Comparison of ENCODE assay signal across 29 cellular contexts in the genomic region with DNA sequence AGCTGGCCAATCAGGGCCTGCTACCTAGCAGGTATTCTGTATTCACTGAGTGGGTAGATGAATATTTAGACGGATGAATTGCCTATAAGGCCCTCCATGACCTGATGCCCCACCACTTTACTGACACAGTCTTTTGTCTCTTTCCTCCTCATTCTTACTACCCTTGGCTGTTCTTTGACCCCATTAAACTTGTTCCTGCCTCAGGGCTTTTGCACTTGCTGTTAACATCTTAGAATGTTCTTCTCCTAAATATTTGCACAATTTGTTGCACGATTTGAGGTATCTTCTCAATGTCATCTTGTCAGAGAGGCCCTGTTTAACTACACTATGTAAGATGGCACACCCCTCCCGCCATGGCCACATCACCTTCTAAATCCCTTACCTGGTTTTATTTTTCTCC. TPM values are rescaled to one million over a fixed set of nuclear protein-coding genes. Genes with fewer than 3 reads are reported as not detected.
"Had no signal": no experiment of that assay in that cellular context is flagged by ENCODE, and none has a peak within 500 bp of the region (broad histone marks: within the 10 kb centered on the region; RNA-seq: fewer than 3 reads in every experiment).

No MANE protein-coding gene starts in this region.

- FAIRE-seq: astrocyte, bronchial epithelial cell had no signal

- H3K27me3 ChIP-seq: brain microvascular endothelial cell, esophagus squamous epithelium, gastroesophageal sphincter had no signal

- H3K4me3 ChIP-seq: coronary artery, esophagus squamous epithelium, gastroesophageal sphincter, heart right ventricle had no signal

- H3K9me3 Mint-ChIP-seq: activated CD4-positive, alpha-beta memory T cell treated with anti-CD3 and anti-CD28 coated beads, Interleukin-2, amount 10 ng/mL, durations not matched to agents 7 days and 5 days; activated T-cell treated with anti-CD3 and anti-CD28 coated beads, Interleukin-2, amount 50 U/mL, for 4 hours; activated T-helper 17 cell treated with anti-CD3 and anti-CD28 coated beads, Interleukin-2, amount 50 U/mL, for 72 hours; central memory CD8-positive, alpha-beta T cell; effector memory CD8-positive, alpha-beta T cell had no signal

- H3K9me3 ChIP-seq: esophagus squamous epithelium, gastroesophageal sphincter, heart right ventricle had no signal

- H3K4me3 Mint-ChIP-seq: activated CD4-positive, alpha-beta memory T cell treated with anti-CD3 and anti-CD28 coated beads, Interleukin-2, amount 10 ng/mL, durations not matched to agents 7 days and 5 days; activated CD4-positive, alpha-beta T cell treated with anti-CD3 and anti-CD28 coated beads for 36 hours; activated CD4-positive, alpha-beta T cell treated with anti-CD3 and anti-CD28 coated beads, Interleukin-2, amount 10 ng/mL, durations not matched to agents 24 days and 14 days; activated naive CD8-positive, alpha-beta T cell; activated T-cell treated with anti-CD3 and anti-CD28 coated beads, Interleukin-2, amount 50 U/mL, for 4 hours; activated T-helper 17 cell treated with anti-CD3 and anti-CD28 coated beads, Interleukin-2, amount 50 U/mL, for 72 hours; central memory CD8-positive, alpha-beta T cell; effector memory CD8-positive, alpha-beta T cell had no signal

- H3K27ac Mint-ChIP-seq: activated CD4-positive, alpha-beta memory T cell treated with anti-CD3 and anti-CD28 coated beads, Interleukin-2, amount 10 ng/mL, durations not matched to agents 7 days and 5 days; activated CD4-positive, alpha-beta T cell treated with anti-CD3 and anti-CD28 coated beads for 36 hours; activated CD4-positive, alpha-beta T cell treated with anti-CD3 and anti-CD28 coated beads, Interleukin-2, amount 10 ng/mL, durations not matched to agents 24 days and 14 days; activated naive CD8-positive, alpha-beta T cell; activated T-helper 17 cell treated with anti-CD3 and anti-CD28 coated beads, Interleukin-2, amount 50 U/mL, for 72 hours had no signal

- H3K36me3 Mint-ChIP-seq: activated naive CD8-positive, alpha-beta T cell had no signal

- H3K27me3 Mint-ChIP-seq: activated CD4-positive, alpha-beta T cell treated with anti-CD3 and anti-CD28 coated beads for 36 hours; activated naive CD8-positive, alpha-beta T cell; activated T-helper 17 cell treated with anti-CD3 and anti-CD28 coated beads, Interleukin-2, amount 50 U/mL, for 72 hours; central memory CD8-positive, alpha-beta T cell; effector memory CD8-positive, alpha-beta T cell had no signal

- H3K27ac ChIP-seq: brain microvascular endothelial cell, coronary artery, epithelial cell of prostate, esophagus squamous epithelium, gastroesophageal sphincter, heart right ventricle had no signal

- DNase-seq: activated CD4-positive, alpha-beta memory T cell treated with anti-CD3 and anti-CD28 coated beads, Interleukin-2, amount 10 ng/mL, durations not matched to agents 7 days and 5 days; activated CD4-positive, alpha-beta T cell treated with anti-CD3 and anti-CD28 coated beads for 36 hours; activated CD4-positive, alpha-beta T cell treated with anti-CD3 and anti-CD28 coated beads, Interleukin-2, amount 10 ng/mL, durations not matched to agents 24 days and 14 days; activated CD4-positive, CD25-positive, alpha-beta regulatory T cell; activated CD4-positive, CD25-positive, alpha-beta regulatory T cell treated with anti-CD3 and anti-CD28 coated beads, Interleukin-2, amount 50 U/mL, for 72 hours; activated effector memory CD4-positive, alpha-beta T cell treated with Interleukin-2 at 50 U/mL for 16 hours; activated gamma-delta T cell treated with Interleukin-2 at 50 U/mL for 16 hours; activated naive CD4-positive, alpha-beta T cell treated with anti-CD3 and anti-CD28 coated beads, Interleukin-2, amount 50 U/mL, for 16 hours; activated naive CD4-positive, alpha-beta T cell treated with Interleukin-2 at 50 U/mL for 16 hours; activated T-cell treated with anti-CD3 and anti-CD28 coated beads, Interleukin-2, amount 50 U/mL, for 4 hours; amniotic stem cell; anterior cingulate cortex; brain microvascular endothelial cell; dermis blood vessel endothelial cell; effector CD4-positive, alpha-beta T cell; effector memory CD8-positive, alpha-beta T cell; esophagus squamous epithelium; foreskin melanocyte; heart right ventricle; T-helper 1 cell; T-helper 2 cell had no signal

RNA-seq across cellular contexts. Expression of gene TTC23L, which starts 3.3 kb away (rescaled TPM):
- total RNA-seq: activated CD4-positive, alpha-beta memory T cell treated with anti-CD3 and anti-CD28 coated beads, Interleukin-2, amount 10 ng/mL, durations not matched to agents 7 days and 5 days; activated CD4-positive, alpha-beta T cell treated with anti-CD3 and anti-CD28 coated beads, Interleukin-2, amount 10 ng/mL, durations not matched to agents 24 days and 14 days had no signal
